In genomic region chr1:30896905-30897304, GRCh38 we compare ENCODE assay signal across 17 cellular contexts. TPM values are rescaled to one million over a fixed set of nuclear protein-coding genes. Genes with fewer than 3 reads are reported as not detected.
A peak's percentile ranks its signal among the peaks of the same experiment; 100 is the strongest.
DNase-seq lines count a peak whose midpoint lies in the region; FAIRE-seq and TF ChIP-seq lines count a peak whose summit lies in the region.
"Had no signal": no experiment of that assay in that cellular context is flagged by ENCODE, and none has a peak within 500 bp of the region (broad histone marks: within the 10 kb centered on the region; RNA-seq: fewer than 3 reads in every experiment).

No MANE protein-coding gene starts in this region.

- DNase-seq in astrocyte (ENCODE audit: low read depth) (no peak), esophagus squamous epithelium (lab: John Stamatoyannopoulos, UW) (no peak), osteoblast (ENCODE audit: insufficient read length, low spot score, missing footprints) (peak; percentile 39), uterus (no peak), kidney glomerular epithelial cell (lab: John Stamatoyannopoulos, UW) (no peak), WERI-Rb-1 (no peak)
- DNase-seq in stimulated activated CD4-positive, alpha-beta T cell treated with anti-CD3 and anti-CD28 coated beads, Interleukin-4, amount 100 ng/mL, for 4 hours = no peak
- DNase-seq: 8988T; AML-193; Caco-2; CD8-positive, alpha-beta memory T cell; DND-41; GF-D8; HCEC 1CT; HFFc6 had no signal

- peak overlapping the region; percentile 11 for H3K27ac Mint-ChIP-seq in astrocyte (ENCODE audit: unreplicated experiment)
- H3K27ac Mint-ChIP-seq: HFFc6 had no signal

- no peaks in the 10 kb centered on the region for H3K27me3 ChIP-seq in astrocyte (ENCODE audit: insufficient read depth, low read length)
- no peaks in the 10 kb centered on the region for H3K27me3 ChIP-seq in esophagus squamous epithelium
- H3K27me3 ChIP-seq in osteoblast (ENCODE audit: insufficient read depth, low read length) = no peaks in the 10 kb centered on the region
- no peaks in the 10 kb centered on the region for H3K27me3 ChIP-seq in uterus
- no peaks in the 10 kb centered on the region for H3K27me3 ChIP-seq in WERI-Rb-1 (ENCODE audit: insufficient read depth, low read depth, severe bottlenecking)

- intact Hi-C loops in esophagus squamous epithelium (cut with DNase I) (no loop called here), uterus (cut with DNase I; ENCODE audit: low total_unique reads) (no loop called here)

- H3K79me2 ChIP-seq in astrocyte (ENCODE audit: insufficient read depth, low read length) = peaks cover 78% of the 10 kb centered on the region
- H3K79me2 ChIP-seq in osteoblast (ENCODE audit: insufficient read depth, low read length) = peaks cover 9% of the 10 kb centered on the region

- H3K4me2 ChIP-seq in astrocyte (ENCODE audit: low read length) (no peak overlapping the region), osteoblast (ENCODE audit: insufficient read depth, low read length) (no peak overlapping the region)
- H3K4me2 ChIP-seq: BLaER1 had no signal

- WGBS in esophagus squamous epithelium, 2 donors = 74 to 79% methylated on average over 2 of the region's 2 CpGs

- H3K9me3 ChIP-seq in astrocyte (ENCODE audit: insufficient read depth, low read depth, low read length) (no peaks in the 10 kb centered on the region), esophagus squamous epithelium (no peaks in the 10 kb centered on the region), osteoblast (ENCODE audit: low read depth, low read length) (no peaks in the 10 kb centered on the region), uterus (no peaks in the 10 kb centered on the region), WERI-Rb-1 (ENCODE audit: severe bottlenecking) (no peaks in the 10 kb centered on the region)
- H3K9me3 ChIP-seq: BLaER1, Caco-2 had no signal

- H3K9ac ChIP-seq in astrocyte (ENCODE audit: low read length) = no peak overlapping the region
- H3K9ac ChIP-seq: BLaER1 had no signal

- H2AFZ ChIP-seq in astrocyte (ENCODE audit: low read depth, low read length) (no peak overlapping the region), osteoblast (ENCODE audit: low read length) (no peak overlapping the region)

- no peak for FAIRE-seq in astrocyte (lab: Jason Lieb, UNC)

- TF ChIP-seq CTCF in astrocyte (IDR thresholded peaks at IDR 0.05; ENCODE audit: insufficient read depth, low read depth, low read length) = no peak
- no peak for TF ChIP-seq CTCF in esophagus squamous epithelium (IDR thresholded peaks at IDR 0.05)
- TF ChIP-seq CTCF in osteoblast (IDR thresholded peaks at IDR 0.05; ENCODE audit: extremely low read depth, low read depth, low read length) = no peak
- TF ChIP-seq CTCF in uterus (IDR thresholded peaks at IDR 0.05) = no peak
- TF ChIP-seq CTCF in WERI-Rb-1 (IDR thresholded peaks at IDR 0.05; ENCODE audit: low read depth, low read length) = no peak

- no peak overlapping the region for H3K27ac ChIP-seq in astrocyte (ENCODE audit: low read depth, low read length)
- peak overlapping the region in 3 of 4 donors; percentile 21 to 54 (median 47) for H3K27ac ChIP-seq in esophagus squamous epithelium
- no peak overlapping the region for H3K27ac ChIP-seq in osteoblast (ENCODE audit: low read depth, low read length)
- H3K27ac ChIP-seq in uterus = peak overlapping the region; percentile 69 to 83
- no peak overlapping the region for H3K27ac ChIP-seq in WERI-Rb-1
- H3K27ac ChIP-seq: BLaER1, HL-60 had no signal

- H3K36me3 ChIP-seq in astrocyte (ENCODE audit: insufficient read depth, low read length) (no peaks in the 10 kb centered on the region), esophagus squamous epithelium (no peaks in the 10 kb centered on the region), osteoblast (ENCODE audit: insufficient read depth, low read length) (no peaks in the 10 kb centered on the region), uterus (no peaks in the 10 kb centered on the region), WERI-Rb-1 (no peaks in the 10 kb centered on the region)
- H3K36me3 ChIP-seq: BLaER1 had no signal

- no peak overlapping the region for H3K4me3 Mint-ChIP-seq in astrocyte (ENCODE audit: unreplicated experiment)
- H3K4me3 Mint-ChIP-seq: CD8-positive, alpha-beta memory T cell; HFFc6 had no signal

- peaks cover 36% of the 10 kb centered on the region for H3K4me1 Mint-ChIP-seq in astrocyte (ENCODE audit: low read depth, unreplicated experiment)
- H3K4me1 Mint-ChIP-seq: CD8-positive, alpha-beta memory T cell had no signal

- TF ChIP-seq POLR2A in esophagus squamous epithelium (IDR thresholded peaks at IDR 0.05) (no peak), uterus (IDR thresholded peaks at IDR 0.05) (no peak)

- peaks cover 10% of the 10 kb centered on the region for H3K36me3 Mint-ChIP-seq in astrocyte (ENCODE audit: low read depth, unreplicated experiment)
- H3K36me3 Mint-ChIP-seq: CD8-positive, alpha-beta memory T cell had no signal

- H4K20me1 ChIP-seq in astrocyte (ENCODE audit: insufficient read depth, low read length) (peaks cover 90% of the 10 kb centered on the region), osteoblast (ENCODE audit: insufficient read depth, low read length) (peaks cover 50% of the 10 kb centered on the region)

- H3K4me3 ChIP-seq in astrocyte (ENCODE audit: insufficient read depth, low read depth, low read length) = no peak overlapping the region
- H3K4me3 ChIP-seq in esophagus squamous epithelium = no peak overlapping the region
- no peak overlapping the region for H3K4me3 ChIP-seq in osteoblast (ENCODE audit: insufficient read depth, low read length)
- no peak overlapping the region for H3K4me3 ChIP-seq in uterus
- no peak overlapping the region for H3K4me3 ChIP-seq in WERI-Rb-1 (ENCODE audit: low read depth, low read length)
- H3K4me3 ChIP-seq: BLaER1 had no signal

- H3K27me3 Mint-ChIP-seq in astrocyte (ENCODE audit: low read depth, unreplicated experiment) = no peaks in the 10 kb centered on the region

- H3K9me3 Mint-ChIP-seq in astrocyte (ENCODE audit: unreplicated experiment) = no peaks in the 10 kb centered on the region
- H3K9me3 Mint-ChIP-seq: CD8-positive, alpha-beta memory T cell; HFFc6 had no signal

- H3K4me1 ChIP-seq in astrocyte (ENCODE audit: insufficient read depth, low read length) (peaks cover 8% of the 10 kb centered on the region), esophagus squamous epithelium (peaks cover 0 to 38% (median 4%) of the 10 kb centered on the region in 3 donors), osteoblast (ENCODE audit: insufficient read depth, low read length) (no peaks in the 10 kb centered on the region), uterus (peaks cover 0 to 5% of the 10 kb centered on the region in 2 donors)
- H3K4me1 ChIP-seq: Caco-2 had no signal

RNA-seq across cellular contexts. Expression of gene SDC3, which starts 11.7 kb away (rescaled TPM):
- 113 and 135 TPM in 2 replicates for total RNA-seq in astrocyte
- total RNA-seq in esophagus squamous epithelium = 10 to 100 TPM in 1 of 4 donors, 1 to 10 TPM in 3; 2.9 to 11.6 (median 5.1) TPM
- total RNA-seq in osteoblast = 38.0 and 39.8 TPM in 2 replicates
- total RNA-seq in uterus = 10 to 100 TPM; 12.4 to 38.3 (median 30.5) TPM

Comparison
In these comparisons a context has a peak if more than half of its experiments do, and no peak if none do; other contexts are left out.
1. H3K27ac ChIP-seq: peak in esophagus squamous epithelium (3 of 4) and uterus (2 of 2); none in astrocyte (single experiment), osteoblast (single experiment) and WERI-Rb-1 (single experiment).